24 cellular contexts compared by ENCODE assay signal in the genomic region with DNA sequence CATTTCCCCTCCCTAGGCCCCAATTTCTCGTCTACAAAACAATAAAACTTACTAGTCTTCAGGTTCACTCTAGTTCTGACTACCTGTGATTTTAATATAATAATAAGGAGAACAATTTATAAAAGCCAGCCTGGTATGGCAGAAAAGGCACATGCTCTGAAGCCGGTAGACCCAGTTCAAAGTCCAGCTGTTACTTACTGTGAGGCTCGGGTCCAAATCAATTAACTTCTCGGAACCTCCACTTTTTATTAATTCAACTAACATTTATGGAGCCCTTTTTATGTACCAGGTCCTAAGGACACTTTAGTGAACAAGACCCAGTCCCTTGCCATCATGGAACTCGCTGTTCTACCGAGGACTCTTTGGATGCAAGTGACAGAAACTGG. TPM values are rescaled to one million over a fixed set of nuclear protein-coding genes. Genes with fewer than 3 reads are reported as not detected.
A peak's percentile ranks its signal among the peaks of the same experiment; 100 is the strongest.
DNase-seq lines count a peak whose midpoint lies in the region; ATAC-seq, FAIRE-seq and TF ChIP-seq lines count a peak whose summit lies in the region.
"Had no signal": no experiment of that assay in that cellular context is flagged by ENCODE, and none has a peak within 500 bp of the region (broad histone marks: within the 10 kb centered on the region; RNA-seq: fewer than 3 reads in every experiment).

No MANE protein-coding gene starts in this region.

- H3K79me1 ChIP-seq in H1 (ENCODE audit: low read depth, low read length): no peaks in the 10 kb centered on the region

- no peak overlapping the region for H3K56ac ChIP-seq in H1 (replicated peaks; ENCODE audit: insufficient read length, low read depth, low read length)

- H2BK5ac ChIP-seq in H1 (ENCODE audit: low read depth, low read length): peak overlapping the region; percentile 55; the same call in 1 of the 2 replicates

- peak overlapping the region; percentile 55; the same call in 1 of the 2 replicates for H2BK12ac ChIP-seq in H1 (ENCODE audit: low read depth, low read length)

- H3K4ac ChIP-seq in H1 (replicated peaks; ENCODE audit: insufficient read length, low read depth, low read length): no peak overlapping the region

- CTCF ChIA-PET in H1 (lab: Charles Lee; ENCODE audit: partially characterized antibody): interaction anchor here (0.8 to 1.0 kb wide), 2 partner anchors 19 to 23 kb away, joined by 3 read pairs; no protein-coding TSS in a partner anchor

- no peak for TF ChIP-seq CTCF in H1 (IDR thresholded peaks at IDR 0.05; ENCODE audit: control extremely low read depth in 1 of 3, insufficient read depth in 1 of 3, low read depth in 1 of 3, low read length in 3 of 3)
- no peak for TF ChIP-seq CTCF in right lobe of liver (IDR thresholded peaks at IDR 0.05)
- no peak for TF ChIP-seq CTCF in pancreas (IDR thresholded peaks at IDR 0.05)

- TF ChIP-seq EP300 in H1 (IDR thresholded peaks at IDR 0.05; ENCODE audit: borderline replicate concordance in 1 of 2, low read depth in 2 of 2, low read length in 2 of 2): no peak

- H2BK120ac ChIP-seq in H1 (replicated peaks; ENCODE audit: low read depth, low read length): no peak overlapping the region

- H3K4me2 ChIP-seq in H1 (ENCODE audit: insufficient read depth in 1 of 2, low read depth in 2 of 2, low read length in 2 of 2): 0 out of 4 replicates have a peak overlapping the region, but pooled peaks of 1 of the 2 experiments have one; percentile 35
- H3K4me2 ChIP-seq: PC-9 had no signal

- H3K27ac ChIP-seq in HUES48 (ENCODE audit: low read depth, low read length) (peak overlapping the region; percentile 35), H1 (ENCODE audit: low read depth, low read length) (no peak overlapping the region), right lobe of liver (peak overlapping the region in 2 of 3 donors; percentile 7 to 17), pancreas (no peak overlapping the region)
- H3K27ac ChIP-seq: GM23248, PC-9, SJSA1 had no signal

- H4K91ac ChIP-seq in H1 (replicated peaks; ENCODE audit: insufficient read length, low read length): no peak overlapping the region

- H3K79me2 ChIP-seq in H1 (ENCODE audit: control insufficient read depth in 1 of 2, insufficient read depth in 2 of 2, low read length in 2 of 2): no peaks in the 10 kb centered on the region

- no peaks in the 10 kb centered on the region for H4K20me1 ChIP-seq in H1 (replicated peaks in 1 of 2; ENCODE audit: control insufficient read depth in 1 of 2, insufficient read depth in 2 of 2, low read length in 2 of 2)

- no peak overlapping the region for H2BK15ac ChIP-seq in H1 (ENCODE audit: low read length)

- no peak overlapping the region for H4K8ac ChIP-seq in H1 (ENCODE audit: extremely low read depth, insufficient read depth, low read length)

- peak in 3 of 4 donors; percentile 3 to 30 (median 18) for ATAC-seq in right lobe of liver
- peak in 3 of 4 donors; percentile 10 to 24 (median 11) for ATAC-seq in pancreas
- no peak for ATAC-seq in GM19324 (IDR thresholded peaks at IDR 0.05; ENCODE audit: low FRiP score, unreplicated experiment)

- H3K14ac ChIP-seq in H1 (ENCODE audit: insufficient read length): no peak overlapping the region

- H2AK5ac ChIP-seq in H1 (ENCODE audit: low read depth, low read length): no peak overlapping the region

- H3K36me3 ChIP-seq in HUES48 (ENCODE audit: control insufficient read depth, insufficient read depth, low read length) (no peaks in the 10 kb centered on the region), H1 (ENCODE audit: control insufficient read depth in 2 of 4, insufficient read depth in 4 of 4, low read length in 3 of 4) (no peaks in the 10 kb centered on the region), right lobe of liver (no peaks in the 10 kb centered on the region), pancreas (no peaks in the 10 kb centered on the region)
- H3K36me3 ChIP-seq: HAP-1, SJSA1 had no signal

- H4K5ac ChIP-seq in H1 (ENCODE audit: insufficient read length, low read depth, low read length): no peak overlapping the region

- H3K9ac ChIP-seq in HUES48 (ENCODE audit: low read depth, low read length) (no peak overlapping the region), H1 (replicated peaks in 1 of 4; ENCODE audit: extremely low read depth in 1 of 4, low read depth in 3 of 4, low read length in 3 of 4) (peak overlapping the region in 1 of 4 experiments; percentile 9; a peak in 1 of 7 replicates)
- H3K9ac ChIP-seq: GM23248 had no signal

- peak in 1 of 2 experiments; percentile 43 for DNase-seq in H1 (ENCODE audit: low read depth in 1 of 2, low spot score in 2 of 2)
- DNase-seq in right lobe of liver: no peak
- no peak for DNase-seq in pancreas
- no peak for DNase-seq in NCI-H2029 (lab: John Stamatoyannopoulos, UW)
- DNase-seq in NCI-H345 (lab: John Stamatoyannopoulos, UW): no peak
- DNase-seq: CD4-positive, CD25-positive, alpha-beta regulatory T cell; DMS153; DND-41; GM23248; Kasumi-1; NCI-H1092 treated with DMSO at 0.1 percent for 48 hours; NCI-H1436 treated with DMSO at 0.1 percent for 48 hours; NCI-H187 treated with DMSO at 0.1 percent for 48 hours; NCI-H2107; NCI-H446 treated with DMSO at 0.1 percent for 48 hours; NCI-H526; Right ventricle myocardium superior; RPMI8226 had no signal

- peaks cover 32% of the 10 kb centered on the region for H3K4me1 ChIP-seq in HUES48 (ENCODE audit: control insufficient read depth, insufficient read depth, low read length)
- H3K4me1 ChIP-seq in H1 (replicated peaks in 1 of 4; ENCODE audit: control insufficient read depth in 3 of 4, insufficient read depth in 4 of 4, low read length in 3 of 4): peaks cover 5 to 20% (median 11%) of the 10 kb centered on the region in 4 experiments
- H3K4me1 ChIP-seq in right lobe of liver: peaks cover 0 to 33% (median 0%) of the 10 kb centered on the region in 4 donors
- H3K4me1 ChIP-seq in pancreas: peaks cover 4 to 18% (median 8%) of the 10 kb centered on the region in 3 donors
- H3K4me1 ChIP-seq: HAP-1 had no signal

- no peaks in the 10 kb centered on the region for H3K23me2 ChIP-seq in H1 (ENCODE audit: low read depth, low read length)

- H3K27me3 ChIP-seq in HUES48 (ENCODE audit: control insufficient read depth, insufficient read depth, low read length): no peaks in the 10 kb centered on the region
- H3K27me3 ChIP-seq in H1 (replicated peaks in 1 of 4; ENCODE audit: control insufficient read depth in 3 of 4, extremely low read depth in 1 of 4, insufficient read depth in 3 of 4, low read length in 3 of 4): no peaks in the 10 kb centered on the region
- H3K27me3 ChIP-seq in right lobe of liver: no peaks in the 10 kb centered on the region
- no peaks in the 10 kb centered on the region for H3K27me3 ChIP-seq in pancreas
- H3K27me3 ChIP-seq: SJSA1 had no signal

- no peak for FAIRE-seq in H1 (lab: Jason Lieb, UNC)
- FAIRE-seq in pancreas (lab: Jason Lieb, UNC): no peak
- FAIRE-seq: GM18507 had no signal

- 84% methylated on average over 6 of the region's 6 CpGs; no CpG with 5 or more reads in 1 of the 2 experiments for WGBS in H1 (ENCODE audit: extremely low coverage in 1 of 2, insufficient coverage in 1 of 2, insufficient read length in 1 of 2, insufficient replicate concordance in 2 of 2, low coverage in 1 of 2, low lambda C conversion rate in 2 of 2, missing lambda C conversion rate in 1 of 2), 2 experiments
- WGBS in right lobe of liver (ENCODE audit: insufficient coverage, low coverage, low lambda C conversion rate, missing lambda C conversion rate): 54% methylated on average over 6 of the region's 6 CpGs
- WGBS in pancreas, 2 donors: 41 to 45% methylated on average over 6 of the region's 6 CpGs

- TF ChIP-seq RAD21 in H1 (IDR thresholded peaks at IDR 0.05 in 1 of 2, conservative IDR thresholded peaks at IDR 0.05 in 1 of 2; ENCODE audit: low read depth in 2 of 2, low read length in 2 of 2): no peak

- intact Hi-C loops in right lobe of liver (cut with DNase I) (no loop called here), pancreas (cut with DNase I) (no loop called here)

- no peak overlapping the region for H3K4me3 ChIP-seq in HUES48 (ENCODE audit: low read depth, low read length)
- H3K4me3 ChIP-seq in H1 (ENCODE audit: extremely low read depth in 1 of 4, insufficient read depth in 2 of 4, low read depth in 3 of 4, low read length in 4 of 4): no peak overlapping the region
- no peak overlapping the region for H3K4me3 ChIP-seq in right lobe of liver
- no peak overlapping the region for H3K4me3 ChIP-seq in pancreas
- H3K4me3 ChIP-seq: GM23248, HAP-1, PC-9, SJSA1 had no signal

- H2BK20ac ChIP-seq in H1 (ENCODE audit: low read length): peak overlapping the region; percentile 94; the same call in 1 of the 2 replicates

- H3K23ac ChIP-seq in H1 (ENCODE audit: insufficient read length): no peak overlapping the region

- peak overlapping the region; percentile 71; the same call in 1 of the 2 replicates for H2AFZ ChIP-seq in H1 (ENCODE audit: low read length)
- H2AFZ ChIP-seq: GM23248, PC-9 had no signal

- POLR2A ChIA-PET in H1 (lab: Charles Lee; ENCODE audit: partially characterized antibody): interaction anchor here (1.5 kb wide), 1 partner anchor 150 kb away, joined by 3 read pairs; no protein-coding TSS in a partner anchor

- no peak for TF ChIP-seq POLR2A in H1 (IDR thresholded peaks at IDR 0.05; ENCODE audit: control extremely low read depth in 1 of 2, low read depth in 2 of 2, low read length in 2 of 2)
- TF ChIP-seq POLR2A in right lobe of liver (IDR thresholded peaks at IDR 0.05): no peak

- peak overlapping the region; percentile 36; the same call in 1 of the 2 replicates for H3K18ac ChIP-seq in H1 (ENCODE audit: extremely low read depth, low read length)

- no peaks in the 10 kb centered on the region for H3K9me3 ChIP-seq in HUES48 (ENCODE audit: control insufficient read depth, insufficient read depth, low read length)
- no peaks in the 10 kb centered on the region for H3K9me3 ChIP-seq in H1 (ENCODE audit: insufficient read depth in 2 of 2, low read depth in 1 of 2, low read length in 1 of 2)
- no peaks in the 10 kb centered on the region for H3K9me3 ChIP-seq in right lobe of liver
- H3K9me3 ChIP-seq in pancreas: no peaks in the 10 kb centered on the region
- H3K9me3 ChIP-seq: HAP-1, SJSA1 had no signal

TF ChIP-seq in H1, 55 proteins besides CTCF, POLR2A, EP300 and RAD21 (continues in another document):
- no peak for TF ChIP-seq KDM1A (IDR thresholded peaks at IDR 0.05; ENCODE audit: borderline replicate concordance, low read length)
- TF ChIP-seq ASH2L (IDR thresholded peaks at IDR 0.05; ENCODE audit: low read length): no peak
- TF ChIP-seq NRF1 (IDR thresholded peaks at IDR 0.05; ENCODE audit: low read depth, low read length): no peak

RNA-seq across cellular contexts. Expression of gene SMAD3, which starts 53.8 kb away (rescaled TPM):
- 11.1 and 12.4 TPM in 2 replicates for total RNA-seq in H1 (2021; fragmentation: NEBNext Ultra II Directional; extraction: Animal tissue kit (Norgen Biotek cat#: 25700))
- polyA plus RNA-seq in H1 (2011; rRNA removed) (10.1 and 17.3 TPM in 2 replicates), pancreas (10 to 100 TPM in 1 of 2 donors, 1 to 10 TPM in 1; 7.9 to 13.5 TPM)
- polyA plus RNA-seq in H1 (2011; cell fraction: cytosol; rRNA removed): 9.1 TPM
- 41.6 TPM for polyA plus RNA-seq in H1 (2011; cell fraction: nucleus; rRNA removed)
- 7.8 to 10.4 TPM (median 8.7 TPM) in 4 replicates for polyA plus RNA-seq in H1 (2012, experiment 1 of 2)
- 5.0 TPM for polyA plus RNA-seq in H1 (2012, experiment 2 of 2)
- polyA plus RNA-seq in H1 (2013, experiment 1 of 2): 13.2 TPM
- 11.1 TPM for polyA plus RNA-seq in H1 (2013, experiment 2 of 2)
- polyA minus RNA-seq in H1 (2011; rRNA and poly(A)+ RNA removed): 16.5 and 18.3 TPM in 2 replicates
- 12.3 TPM for polyA minus RNA-seq in H1 (2011; cell fraction: cytosol; rRNA and poly(A)+ RNA removed)
- polyA minus RNA-seq in H1 (2011; cell fraction: nucleus; rRNA and poly(A)+ RNA removed): 14.3 TPM
- total RNA-seq in right lobe of liver (10 to 100 TPM in 5 of 6 experiments, 1 to 10 TPM in 1; 9.2 to 34.0 (median 14.4) TPM), pancreas (10 to 100 TPM; 15.6 to 42.5 (median 23.8) TPM)

Comparison
In these comparisons a context has a peak if more than half of its experiments do, and no peak if none do; other contexts are left out.
1. H3K27ac ChIP-seq: peak in HUES48 (single experiment) and right lobe of liver (2 of 3); none in H1 (single experiment) and pancreas (0 of 4).